ENCODE assay signal across 33 cellular contexts in genomic region chr3:128222771-128223386, GRCh38.
DNase-seq lines count a peak whose midpoint lies in the region; ATAC-seq and TF ChIP-seq lines count a peak whose summit lies in the region.
"Had no signal": no experiment of that assay in that cellular context is flagged by ENCODE, and none has a peak within 500 bp of the region (broad histone marks: within the 10 kb centered on the region; RNA-seq: fewer than 3 reads in every experiment).

No MANE protein-coding gene starts in this region.

- intact Hi-C loops in IMR-90 (cut with micrococcal nuclease), result no loop called here
- intact Hi-C loops in Caco-2 (cut with micrococcal nuclease; ENCODE audit: unreplicated experiment), result no loop called here

- peak; percentile 55 to 56 for DNase-seq in AML-193 (lab: John Stamatoyannopoulos, UW)
- peak; percentile 46 for DNase-seq in IMR-90
- DNase-seq in RKO (ENCODE audit: low spot score), result peak; percentile 15
- peak; percentile 24 to 32 for DNase-seq in erythroblast (lab: John Stamatoyannopoulos, UW)
- no peak for DNase-seq in effector CD8-positive, alpha-beta T cell (lab: John Stamatoyannopoulos, UW)
- DNase-seq in AG08395 (ENCODE audit: low spot score), result no peak
- DNase-seq in Caco-2, result no peak
- DNase-seq: activated CD4-positive, alpha-beta T cell treated with anti-CD3 and anti-CD28 coated beads, Interleukin-2, amount 50 U/mL, for 1 hour; activated CD4-positive, CD25-positive, alpha-beta regulatory T cell; activated T-cell treated with anti-CD3 and anti-CD28 coated beads, Interleukin-2, amount 50 U/mL, for 1 hour; CD4-positive, alpha-beta T cell; colonic mucosa; hippocampal formation; immature natural killer cell; mesenchymal stem cell; NCI-H146; NCI-H446; NCI-H82; retina; small intestine; stimulated activated naive B cell treated with anti-CD40 and anti-IgM and Interleukin-4, amounts not matched to agents 10 μg/mL and 1 μg/mL and 100 μg/mL, for 72 hours; substantia nigra; upper lobe of left lung had no signal

- H2AFZ ChIP-seq in IMR-90 (replicated peaks; ENCODE audit: low read length, poor library complexity), result no peak overlapping the region
- H2AFZ ChIP-seq: neural progenitor cell, parathyroid adenoma had no signal

- H3K18ac ChIP-seq in IMR-90 (ENCODE audit: low read depth, low read length), result no peak overlapping the region

- no peak overlapping the region for H2BK120ac ChIP-seq in IMR-90 (ENCODE audit: low read depth, low read length)

- H3K79me1 ChIP-seq in IMR-90 (ENCODE audit: low read depth in 1 of 2, low read length in 2 of 2), result peaks cover 0 to 12% of the 10 kb centered on the region in 2 experiments; a peak in 2 of 4 replicates

- no peak overlapping the region for H3K27ac Mint-ChIP-seq in Caco-2 (ENCODE audit: unreplicated experiment)
- H3K27ac Mint-ChIP-seq: CD4-positive, alpha-beta T cell; immature natural killer cell; neural progenitor cell; stimulated activated naive B cell treated with anti-CD40 and anti-IgM and Interleukin-4, amounts not matched to agents 10 μg/mL and 1 μg/mL and 100 μg/mL, for 72 hours had no signal

- no peaks in the 10 kb centered on the region for H3K36me3 ChIP-seq in IMR-90 (ENCODE audit: control insufficient read depth, insufficient read depth, low read length)
- no peaks in the 10 kb centered on the region for H3K36me3 ChIP-seq in Caco-2 (ENCODE audit: control insufficient read depth, insufficient read depth, low read length)
- H3K36me3 ChIP-seq: ascending aorta, cardiac muscle cell, colonic mucosa, HAP-1, upper lobe of left lung had no signal

- in situ Hi-C loops in IMR-90 (cut with MboI; ENCODE audit: low sequenced_read_pairs), result no loop called here

- H2AK5ac ChIP-seq in IMR-90 (ENCODE audit: low read depth, low read length), result no peak overlapping the region

- peaks cover 22% of the 10 kb centered on the region for H3K9me3 Mint-ChIP-seq in Caco-2 (ENCODE audit: unreplicated experiment)

- H4K91ac ChIP-seq in IMR-90 (ENCODE audit: insufficient read depth, low read depth, low read length), result no peak overlapping the region

- H3K4me2 ChIP-seq in IMR-90 (ENCODE audit: low read depth, low read length), result no peak overlapping the region
- H3K4me2 ChIP-seq: KMS-11, neural progenitor cell had no signal

- CTCF ChIA-PET in IMR-90 (lab: Yijun Ruan, JAX) (interaction anchor here (0.6 to 0.8 kb wide), 2 partner anchors 10 to 481 kb away, joined by 3 read pairs; no protein-coding TSS in a partner anchor), Caco-2 (lab: Charles Lee) (no interaction called here)

- no peak for TF ChIP-seq RAD21 in IMR-90 (IDR thresholded peaks at IDR 0.05; ENCODE audit: low read length)

- no peak overlapping the region for H3K9ac ChIP-seq in IMR-90 (ENCODE audit: low read depth, low read length)
- H3K9ac ChIP-seq: KMS-11, neural progenitor cell, parathyroid adenoma had no signal

- no peak overlapping the region for H2BK5ac ChIP-seq in IMR-90 (ENCODE audit: low read depth, low read length, poor library complexity, severe bottlenecking)

- no peak overlapping the region for H3K4ac ChIP-seq in IMR-90 (ENCODE audit: low read depth, low read length)

- no peak overlapping the region for H3K4me3 Mint-ChIP-seq in Caco-2 (ENCODE audit: unreplicated experiment)
- H3K4me3 Mint-ChIP-seq: CD4-positive, alpha-beta T cell; immature natural killer cell; neural progenitor cell; stimulated activated naive B cell treated with anti-CD40 and anti-IgM and Interleukin-4, amounts not matched to agents 10 μg/mL and 1 μg/mL and 100 μg/mL, for 72 hours had no signal

- H4K20me1 ChIP-seq in IMR-90 (ENCODE audit: insufficient read depth, low read length), result peaks cover 5% of the 10 kb centered on the region; the same call in 1 of the 2 replicates

- POLR2A ChIA-PET in IMR-90 (lab: Charles Lee; ENCODE audit: unreplicated experiment) (no interaction called here), Caco-2 (lab: Charles Lee) (no interaction called here)

- peaks cover 6% of the 10 kb centered on the region for H3K4me1 ChIP-seq in IMR-90 (ENCODE audit: control insufficient read depth, insufficient read depth, low read length)
- H3K4me1 ChIP-seq in Caco-2, result no peaks in the 10 kb centered on the region
- H3K4me1 ChIP-seq: ascending aorta, colonic mucosa, gastroesophageal sphincter had no signal

- H4K5ac ChIP-seq in IMR-90 (ENCODE audit: low read depth, low read length), result no peak overlapping the region

- no peaks in the 10 kb centered on the region for H3K27me3 ChIP-seq in IMR-90 (ENCODE audit: control insufficient read depth, insufficient read depth, low read length)
- no peaks in the 10 kb centered on the region for H3K27me3 ChIP-seq in Caco-2 (replicated peaks; ENCODE audit: control insufficient read depth, insufficient read depth, low read length)
- H3K27me3 ChIP-seq: ascending aorta, cardiac muscle cell, colonic mucosa, gastroesophageal sphincter, neural progenitor cell, upper lobe of left lung had no signal

- peaks cover 10% of the 10 kb centered on the region for H3K36me3 Mint-ChIP-seq in Caco-2 (ENCODE audit: insufficient read depth, unreplicated experiment)

- no peak overlapping the region for H3K56ac ChIP-seq in IMR-90 (ENCODE audit: extremely low read depth, insufficient read depth, low read length)

- H3K27ac ChIP-seq in IMR-90 (ENCODE audit: insufficient read depth, low read length), result no peak overlapping the region
- H3K27ac ChIP-seq: ascending aorta, cardiac muscle cell, colonic mucosa, gastroesophageal sphincter, HL-60, KMS-11, neural progenitor cell, parathyroid adenoma, SK-N-MC, upper lobe of left lung had no signal

- H3K27me3 Mint-ChIP-seq in Caco-2 (ENCODE audit: insufficient read depth, unreplicated experiment), result no peaks in the 10 kb centered on the region
- H3K27me3 Mint-ChIP-seq: CD4-positive, alpha-beta T cell; stimulated activated naive B cell treated with anti-CD40 and anti-IgM and Interleukin-4, amounts not matched to agents 10 μg/mL and 1 μg/mL and 100 μg/mL, for 72 hours had no signal

- H3K9me3 ChIP-seq in IMR-90 (ENCODE audit: control insufficient read depth, insufficient read depth, low read length) (peaks cover 6% of the 10 kb centered on the region; the same call in 1 of the 2 replicates), Caco-2 (peaks cover 16% of the 10 kb centered on the region)
- H3K9me3 ChIP-seq: ascending aorta, colonic mucosa, HAP-1 had no signal

- ATAC-seq in IMR-90 (ENCODE audit: low read depth) (no peak), GM19351 (IDR thresholded peaks at IDR 0.05; ENCODE audit: unreplicated experiment) (no peak)
- ATAC-seq: gastroesophageal sphincter; stimulated activated naive B cell treated with anti-CD40 and anti-IgM and Interleukin-4, amounts not matched to agents 10 μg/mL and 1 μg/mL and 100 μg/mL, for 72 hours had no signal

- TF ChIP-seq CTCF in IMR-90 (conservative IDR thresholded peaks at IDR 0.05; ENCODE audit: low read depth, low read length), result no peak
- TF ChIP-seq CTCF in Caco-2 (IDR thresholded peaks at IDR 0.05; ENCODE audit: insufficient read depth in 1 of 2, low read depth in 1 of 2, low read length in 1 of 2, severe bottlenecking in 1 of 2, unreplicated experiment in 1 of 2), result no peak

- H3K4me3 ChIP-seq in IMR-90 (ENCODE audit: insufficient read depth, low read depth, low read length), result no peak overlapping the region
- no peak overlapping the region for H3K4me3 ChIP-seq in Caco-2 (ENCODE audit: low read depth, low read length)
- H3K4me3 ChIP-seq: ascending aorta, cardiac muscle cell, colonic mucosa, gastroesophageal sphincter, HAP-1, neural progenitor cell, SK-N-MC, upper lobe of left lung had no signal

- H3K4me1 Mint-ChIP-seq in Caco-2 (ENCODE audit: low read depth, unreplicated experiment), result peaks cover 5% of the 10 kb centered on the region

- no peak overlapping the region for H2AK9ac ChIP-seq in IMR-90 (replicated peaks; ENCODE audit: low read depth, low read length, poor library complexity)

- BruUV-seq in IMR-90 (replicated peaks; lab: Mats Ljungman, UMichigan) (no TSS peak), Caco-2 (replicated peaks; lab: Mats Ljungman, UMichigan) (no TSS peak)

- H4K8ac ChIP-seq in IMR-90 (ENCODE audit: low read depth in 2 of 2, low read length in 2 of 2), result no peak overlapping the region

- H2BK15ac ChIP-seq in IMR-90 (ENCODE audit: low read depth, low read length), result no peak overlapping the region

- H3K23ac ChIP-seq in IMR-90 (ENCODE audit: low read depth, low read length), result no peak overlapping the region

- TF ChIP-seq POLR2A in IMR-90 (IDR thresholded peaks at IDR 0.05; ENCODE audit: low read depth, low read length) (no peak), erythroblast (IDR thresholded peaks at IDR 0.05; ENCODE audit: low read length) (no peak)

- peaks cover 9% of the 10 kb centered on the region for H3K9me1 ChIP-seq in IMR-90 (ENCODE audit: insufficient read depth, low read length)

- dilution Hi-C loops in IMR-90 (cut with HindIII; ENCODE audit: low sequenced_read_pairs, unreplicated experiment), result no loop called here

- H2BK20ac ChIP-seq in IMR-90 (ENCODE audit: low read depth, low read length), result no peak overlapping the region

- no peak overlapping the region for H3K14ac ChIP-seq in IMR-90 (replicated peaks; ENCODE audit: low read depth, low read length)

TF ChIP-seq in IMR-90, 13 proteins besides CTCF, POLR2A, EP300 and RAD21 (continues in another document):
- TF ChIP-seq CEBPB (IDR thresholded peaks at IDR 0.05; ENCODE audit: low read depth, low read length) (no peak), BHLHE40 (IDR thresholded peaks at IDR 0.05; ENCODE audit: low read depth, low read length) (no peak), FOS (IDR thresholded peaks at IDR 0.05; ENCODE audit: low read depth, low read length) (no peak), MAZ (IDR thresholded peaks at IDR 0.05; ENCODE audit: borderline replicate concordance, low read depth, low read length) (no peak), MAFK (IDR thresholded peaks at IDR 0.05; ENCODE audit: low read depth, low read length) (no peak), CHD1 (IDR thresholded peaks at IDR 0.05; ENCODE audit: low read depth, low read length) (no peak), RCOR1 (IDR thresholded peaks at IDR 0.05; ENCODE audit: insufficient replicate concordance, low read length) (no peak), SMC3 (IDR thresholded peaks at IDR 0.05; ENCODE audit: low read depth, low read length) (no peak), MXI1 (IDR thresholded peaks at IDR 0.05; ENCODE audit: borderline replicate concordance, low read depth, low read length) (no peak), NFE2L2 (IDR thresholded peaks at IDR 0.05; ENCODE audit: low read depth, low read length) (no peak), RFX5 (IDR thresholded peaks at IDR 0.05; ENCODE audit: low read depth, low read length) (no peak)
- TF ChIP-seq, protein P1, sequence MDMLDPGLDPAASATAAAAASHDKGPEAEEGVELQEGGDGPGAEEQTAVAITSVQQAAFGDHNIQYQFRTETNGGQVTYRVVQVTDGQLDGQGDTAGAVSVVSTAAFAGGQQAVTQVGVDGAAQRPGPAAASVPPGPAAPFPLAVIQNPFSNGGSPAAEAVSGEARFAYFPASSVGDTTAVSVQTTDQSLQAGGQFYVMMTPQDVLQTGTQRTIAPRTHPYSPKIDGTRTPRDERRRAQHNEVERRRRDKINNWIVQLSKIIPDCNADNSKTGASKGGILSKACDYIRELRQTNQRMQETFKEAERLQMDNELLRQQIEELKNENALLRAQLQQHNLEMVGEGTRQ (IDR thresholded peaks at IDR 0.05; ENCODE audit: low read depth, low read length), result no peak

Comparison
In these comparisons a context has a peak if more than half of its experiments do, and no peak if none do; other contexts are left out.
1. DNase-seq: peak in AML-193 (2 of 2), IMR-90 (single experiment), RKO (single experiment) and erythroblast (2 of 2); none in effector CD8-positive, alpha-beta T cell (single experiment), AG08395 (single experiment) and Caco-2 (0 of 2).